In genomic region chr10:97713351-97713827, GRCh38 we compare ENCODE assay signal across 7 cellular contexts. TPM values are rescaled to one million over a fixed set of nuclear protein-coding genes. Genes with fewer than 3 reads are reported as not detected.
DNase-seq lines count a peak whose midpoint lies in the region; ATAC-seq and TF ChIP-seq lines count a peak whose summit lies in the region.

MARVELD1 (plus strand) TSS chr10:97713730; CDS start chr10:97713877, 147 bp downstream.

- WGBS in lung, 2 donors, result 0 to 6% methylated on average over 19 to 38 of the region's 38 CpGs

- no peak for ATAC-seq in lung (ENCODE audit: insufficient read depth, low FRiP score)
- no peak for ATAC-seq in GM21619 (IDR thresholded peaks at IDR 0.05; ENCODE audit: unreplicated experiment)

- intact Hi-C loops in dorsolateral prefrontal cortex (cut with DNase I), result no loop called here

- H3K9me2 ChIP-seq in DOHH2 (replicated peaks; ENCODE audit: control insufficient read depth, low read length), result no peaks in the 10 kb centered on the region

- H3K9me3 ChIP-seq in DOHH2 (ENCODE audit: control insufficient read depth, insufficient read depth, low read length), result no peaks in the 10 kb centered on the region
- H3K9me3 ChIP-seq in lung (ENCODE audit: control insufficient read depth in 2 of 2, insufficient read depth in 1 of 2, low read length in 1 of 2), result no peaks in the 10 kb centered on the region

- H3K27me3 ChIP-seq in DOHH2 (ENCODE audit: control insufficient read depth, low read length) (peaks cover 21% of the 10 kb centered on the region), dorsolateral prefrontal cortex (no peaks in the 10 kb centered on the region), lung (ENCODE audit: control insufficient read depth, insufficient read depth) (no peaks in the 10 kb centered on the region)

- peak within 1 kb of the TSS; percentile 72 for H3K4me3 ChIP-seq in DOHH2 (ENCODE audit: low read length)
- H3K4me3 ChIP-seq in dorsolateral prefrontal cortex, result peak within 1 kb of the TSS; percentile 28 to 75 (median 63)
- H3K4me3 ChIP-seq in lung, result peak within 1 kb of the TSS; percentile 49

- H3K27ac ChIP-seq in DOHH2 (ENCODE audit: low read depth, low read length), result no peak within 1 kb of the TSS; the same call in 1 of the 2 replicates
- H3K27ac ChIP-seq in dorsolateral prefrontal cortex, result peak within 1 kb of the TSS in 58 of 59 donors; percentile 32 to 96 (median 85)
- H3K27ac ChIP-seq in lung (ENCODE audit: low read depth in 1 of 2, low read length in 1 of 2), result peak within 1 kb of the TSS; percentile 81 to 92
- peak within 1 kb of the TSS; percentile 61 for H3K27ac ChIP-seq in substantia nigra (ENCODE audit: low read depth, low read length, poor library complexity, severe bottlenecking)

- H3F3A ChIP-seq in DOHH2 (ENCODE audit: control insufficient read depth, insufficient read depth), result no peaks in the 10 kb centered on the region

- no peaks in the 10 kb centered on the region for H3K36me3 ChIP-seq in DOHH2 (ENCODE audit: control insufficient read depth, low read length)
- no peaks in the 10 kb centered on the region for H3K36me3 ChIP-seq in lung (ENCODE audit: control insufficient read depth in 2 of 2, insufficient read depth in 2 of 2, low read length in 2 of 2)

- no peak for TF ChIP-seq CTCF in DOHH2 (IDR thresholded peaks at IDR 0.05; ENCODE audit: low read depth, low read length, poor library complexity, severe bottlenecking)
- TF ChIP-seq CTCF in dorsolateral prefrontal cortex (IDR thresholded peaks at IDR 0.05 in 54 of 56, conservative IDR thresholded peaks at IDR 0.05 in 2 of 56; ENCODE audit: low read depth in 1 of 56, partially characterized antibody in 56 of 56), result no peak
- TF ChIP-seq CTCF in lung (IDR thresholded peaks at IDR 0.05; ENCODE audit: control extremely low read depth, extremely low read depth), result no peak

- H4K20me1 ChIP-seq in DOHH2 (ENCODE audit: control insufficient read depth, insufficient read depth, low read depth, low read length), result no peaks in the 10 kb centered on the region; the same call in 1 of the 2 replicates

- DNase-seq in HS-5 (ENCODE audit: low read depth) (peak; percentile 56), SK-MEL-5 (ENCODE audit: low read depth, low spot score) (peak; percentile 71), dorsolateral prefrontal cortex (peak in 4 of 10 donors; percentile 20 to 58 (median 32)), lung (ENCODE audit: low spot score) (peak; percentile 73), substantia nigra (lab: John Stamatoyannopoulos, UW) (peak in 15 of 49 donors; percentile 7 to 50 (median 23))

- H3K79me2 ChIP-seq in DOHH2 (ENCODE audit: control insufficient read depth, low read length), result no peaks in the 10 kb centered on the region; the same call in 1 of the 2 replicates

- H3K4me1 ChIP-seq in DOHH2 (ENCODE audit: control insufficient read depth, low read length) (peaks cover 14% of the 10 kb centered on the region), lung (ENCODE audit: control insufficient read depth in 2 of 2, insufficient read depth in 2 of 2, low read length in 2 of 2) (peaks cover 0 to 14% of the 10 kb centered on the region in 2 donors)

- in situ Hi-C loops in SK-MEL-5 (cut with HindIII; ENCODE audit: low pct_unique_long_range_greater_than_20kb, low sequenced_read_pairs), result no loop called here

- H3K4me2 ChIP-seq in DOHH2 (ENCODE audit: low read length), result peak within 1 kb of the TSS; percentile 80

RNA-seq across cellular contexts. Expression of gene MARVELD1, which starts in this region (rescaled TPM):
- 27.4 and 28.4 TPM in 2 replicates for total RNA-seq in SK-MEL-5 (2014; rRNA removed; shearing (Covaris generic))
- 65.5 and 84.2 TPM in 2 replicates for polyA plus RNA-seq in SK-MEL-5 (2015; cell fraction: cytosol; rRNA removed)
- 33.9 and 35.5 TPM in 2 replicates for polyA plus RNA-seq in SK-MEL-5 (2015; cell fraction: nucleus; rRNA removed)
- total RNA-seq in dorsolateral prefrontal cortex, result 10 to 100 TPM in 2 of 120 experiments, 1 to 10 TPM in 118; 2.5 to 12.7 (median 4.8) TPM
- 10 to 100 TPM; 22.3 to 57.9 TPM for total RNA-seq in lung
- 10 to 100 TPM; 15.7 to 26.0 TPM for polyA plus RNA-seq in lung
